In the genomic region with DNA sequence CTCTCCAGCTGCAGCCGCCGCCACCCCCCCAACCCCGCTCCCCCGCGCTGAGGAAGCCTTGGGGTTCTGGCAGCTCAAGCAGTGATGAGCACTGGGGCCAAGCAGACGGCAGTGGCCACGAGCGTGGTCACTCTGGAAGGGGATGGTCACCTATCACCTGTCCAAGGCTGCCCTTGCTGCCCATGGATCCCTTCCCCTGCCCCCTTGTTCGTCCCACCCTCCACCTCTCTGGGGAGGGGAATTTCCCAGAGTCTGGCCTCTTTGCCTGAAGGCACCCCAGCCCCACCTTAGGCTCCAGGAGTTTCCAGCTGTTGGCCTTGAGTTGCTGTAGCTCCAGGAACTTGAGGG, we compare ENCODE assay signal across 8 cellular contexts. TPM values are rescaled to one million over a fixed set of nuclear protein-coding genes. Genes with fewer than 3 reads are reported as not detected.
A peak's percentile ranks its signal among the peaks of the same experiment; 100 is the strongest.
DNase-seq lines count a peak whose midpoint lies in the region; ATAC-seq and TF ChIP-seq lines count a peak whose summit lies in the region.

No MANE protein-coding gene starts in this region.

- peaks cover 2% of the 10 kb centered on the region for H3K36me3 Mint-ChIP-seq in activated T-helper 1 cell treated with anti-CD3 and anti-CD28 coated beads, Interleukin-12 subunit alpha, Interleukin-12 subunit beta, Interleukin-2, Interleukin-4 antibody, amounts not matched to agents 30 ng/mL and 10 ng/mL and 1 ng/mL, durations not matched to agents 14 hours and 24 hours and 36 hours (ENCODE audit: low read depth)

- H3K36me3 ChIP-seq in left lung (no peaks in the 10 kb centered on the region), thyroid gland (no peaks in the 10 kb centered on the region)

- H3K9me3 Mint-ChIP-seq in activated T-helper 1 cell treated with anti-CD3 and anti-CD28 coated beads, Interleukin-12 subunit alpha, Interleukin-12 subunit beta, Interleukin-2, Interleukin-4 antibody, amounts not matched to agents 30 ng/mL and 10 ng/mL and 1 ng/mL, durations not matched to agents 14 hours and 24 hours and 36 hours = no peaks in the 10 kb centered on the region

- peaks cover 36% of the 10 kb centered on the region for H3K4me1 Mint-ChIP-seq in activated T-helper 1 cell treated with anti-CD3 and anti-CD28 coated beads, Interleukin-12 subunit alpha, Interleukin-12 subunit beta, Interleukin-2, Interleukin-4 antibody, amounts not matched to agents 30 ng/mL and 10 ng/mL and 1 ng/mL, durations not matched to agents 14 hours and 24 hours and 36 hours (ENCODE audit: low read depth)

- 34 to 58% methylated on average over 5 to 6 of the region's 9 CpGs for WGBS in thyroid gland, 2 donors

- H3K27ac ChIP-seq in left lung = peak overlapping the region in 1 of 2 donors; percentile 85
- H3K27ac ChIP-seq in thyroid gland = peak overlapping the region in 2 of 3 donors; percentile 72 to 94

- ATAC-seq in left lung = no peak

- no peak overlapping the region for H3K27ac Mint-ChIP-seq in activated T-helper 1 cell treated with anti-CD3 and anti-CD28 coated beads, Interleukin-12 subunit alpha, Interleukin-12 subunit beta, Interleukin-2, Interleukin-4 antibody, amounts not matched to agents 30 ng/mL and 10 ng/mL and 1 ng/mL, durations not matched to agents 14 hours and 24 hours and 36 hours

- TF ChIP-seq CTCF in left lung (IDR thresholded peaks at IDR 0.05) (no peak), thyroid gland (IDR thresholded peaks at IDR 0.05) (no peak)

- DNase-seq in activated T-cell treated with anti-CD3 and anti-CD28 coated beads, Interleukin-2, amount 50 U/mL, for 1 hour = peak; percentile 28
- no peak for DNase-seq in activated T-cell treated with anti-CD3 and anti-CD28 coated beads, Interleukin-2, amount 50 U/mL, for 48 hours
- DNase-seq in activated T-helper 1 cell treated with anti-CD3 and anti-CD28 coated beads, Interleukin-12 subunit alpha, Interleukin-12 subunit beta, Interleukin-2, Interleukin-4 antibody, amounts not matched to agents 30 ng/mL and 10 ng/mL and 1 ng/mL, durations not matched to agents 14 hours and 24 hours and 36 hours (ENCODE audit: low spot score) = no peak
- no peak for DNase-seq in left lung
- DNase-seq in thyroid gland = no peak
- no peak for DNase-seq in NCI-H2196 (lab: John Stamatoyannopoulos, UW; ENCODE audit: unreplicated experiment)
- DNase-seq in NCI-H187 treated with DMSO at 0.1 percent for 48 hours (lab: John Stamatoyannopoulos, UW) = no peak
- DNase-seq in SW 1271 (lab: John Stamatoyannopoulos, UW) = no peak

- no peak for TF ChIP-seq POLR2A in thyroid gland (IDR thresholded peaks at IDR 0.05)

- H3K9me3 ChIP-seq in left lung = no peaks in the 10 kb centered on the region
- H3K9me3 ChIP-seq in thyroid gland = no peaks in the 10 kb centered on the region

- intact Hi-C loops in activated T-helper 1 cell treated with anti-CD3 and anti-CD28 coated beads, Interleukin-12 subunit alpha, Interleukin-12 subunit beta, Interleukin-2, Interleukin-4 antibody, amounts not matched to agents 30 ng/mL and 10 ng/mL and 1 ng/mL, durations not matched to agents 14 hours and 24 hours and 36 hours (cut with micrococcal nuclease) = loop anchor here (1.0 kb wide), 3 partner anchors 14 to 213 kb away; a partner anchor contains a TSS
- intact Hi-C loops in left lung (cut with DNase I) = loop anchor here in 1 of 2 donors (5.0 kb wide), 1 partner anchor 79 kb away; no protein-coding TSS in a partner anchor
- intact Hi-C loops in thyroid gland (cut with DNase I) = loop anchor here (5.0 kb wide), 1 partner anchor 79 kb away; no protein-coding TSS in a partner anchor

- H3K4me1 ChIP-seq in left lung (peaks cover 0 to 21% of the 10 kb centered on the region in 2 donors), thyroid gland (peaks cover 8 to 11% of the 10 kb centered on the region in 2 donors)

- H3K27me3 Mint-ChIP-seq in activated T-helper 1 cell treated with anti-CD3 and anti-CD28 coated beads, Interleukin-12 subunit alpha, Interleukin-12 subunit beta, Interleukin-2, Interleukin-4 antibody, amounts not matched to agents 30 ng/mL and 10 ng/mL and 1 ng/mL, durations not matched to agents 14 hours and 24 hours and 36 hours (ENCODE audit: insufficient read depth) = peaks cover 18% of the 10 kb centered on the region

- H3K27me3 ChIP-seq in left lung = peaks cover 0 to 6% of the 10 kb centered on the region in 2 donors
- no peaks in the 10 kb centered on the region for H3K27me3 ChIP-seq in thyroid gland

- H3K4me3 ChIP-seq in left lung = peak overlapping the region; percentile 77 to 80
- H3K4me3 ChIP-seq in thyroid gland (replicated peaks in 1 of 3) = peak overlapping the region in 1 of 3 donors; percentile 47

- H3K4me3 Mint-ChIP-seq in activated T-helper 1 cell treated with anti-CD3 and anti-CD28 coated beads, Interleukin-12 subunit alpha, Interleukin-12 subunit beta, Interleukin-2, Interleukin-4 antibody, amounts not matched to agents 30 ng/mL and 10 ng/mL and 1 ng/mL, durations not matched to agents 14 hours and 24 hours and 36 hours = peak overlapping the region; percentile 80

RNA-seq across cellular contexts. Expression of a gene that starts 7.2 kb away (rescaled TPM):
- 62.4 and 66.2 TPM in 2 replicates for total RNA-seq in activated T-helper 1 cell treated with anti-CD3 and anti-CD28 coated beads, Interleukin-12 subunit alpha, Interleukin-12 subunit beta, Interleukin-2, Interleukin-4 antibody, amounts not matched to agents 30 ng/mL and 10 ng/mL and 1 ng/mL, durations not matched to agents 14 hours and 24 hours and 36 hours
- total RNA-seq in left lung = 10 to 100 TPM; 29.2 to 53.0 TPM
- total RNA-seq in thyroid gland = 10 to 100 TPM; 26.5 to 32.8 (median 29.8) TPM
